ENCODE assay signal across 12 cellular contexts in the genomic region with DNA sequence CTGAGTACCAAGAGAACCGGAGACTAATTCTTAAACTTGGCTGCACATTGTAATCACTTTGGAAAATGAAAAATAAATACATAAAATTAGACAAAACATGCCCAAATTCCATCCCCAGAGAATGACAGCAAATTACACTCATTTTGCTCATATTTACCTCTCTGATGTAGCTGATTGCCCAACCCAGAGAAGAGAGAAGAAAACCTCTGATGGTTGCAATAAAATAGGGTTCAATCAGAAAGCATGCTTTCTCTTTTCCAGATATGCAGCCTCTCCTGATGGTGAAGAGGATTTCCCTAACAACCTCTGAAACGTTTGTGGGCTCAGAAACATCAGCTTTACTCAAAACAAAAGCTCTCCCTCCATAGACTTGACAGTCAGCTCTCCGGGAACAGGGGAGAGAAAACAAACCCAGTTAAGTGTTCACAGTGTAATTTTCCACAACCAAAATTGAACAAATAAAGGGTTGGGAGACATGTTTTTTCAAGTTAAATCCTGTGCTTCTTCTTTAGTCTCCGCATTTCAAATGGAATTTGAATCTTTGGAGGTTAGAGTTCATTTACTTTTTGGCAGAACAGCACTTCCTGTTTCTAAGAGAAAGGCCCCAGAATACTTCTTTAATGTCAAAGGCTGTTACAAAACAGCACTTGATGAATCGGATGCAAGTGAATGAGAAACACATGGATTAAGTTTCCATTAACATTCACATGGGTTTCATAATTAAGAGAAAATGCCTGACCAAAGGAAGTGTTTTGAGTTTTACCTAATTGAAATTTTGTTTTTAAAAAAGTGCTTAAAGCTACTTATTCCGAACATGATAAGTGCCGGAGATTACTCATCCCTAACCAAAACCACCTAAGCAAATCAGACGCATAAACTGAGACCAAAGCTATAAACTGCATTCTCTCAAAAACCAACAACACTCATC.
DNase-seq lines count a peak whose midpoint lies in the region; ATAC-seq and TF ChIP-seq lines count a peak whose summit lies in the region.
"Had no signal": no experiment of that assay in that cellular context is flagged by ENCODE, and none has a peak within 500 bp of the region (broad histone marks: within the 10 kb centered on the region; RNA-seq: fewer than 3 reads in every experiment).

No MANE protein-coding gene starts in this region.

- H3K4me1 ChIP-seq in heart left ventricle (peaks cover 0 to 12% (median 0%) of the 10 kb centered on the region in 12 donors), right cardiac atrium (ENCODE audit: control insufficient read depth, insufficient read depth, low read length) (no peaks in the 10 kb centered on the region), mucosa of rectum (ENCODE audit: control insufficient read depth in 2 of 2, insufficient read depth in 2 of 2, low read length in 2 of 2) (peaks cover 0 to 3% of the 10 kb centered on the region in 2 donors), vagina (peaks cover 12% of the 10 kb centered on the region)

- H3K9me3 ChIP-seq in heart left ventricle (no peaks in the 10 kb centered on the region), right cardiac atrium (ENCODE audit: control insufficient read depth, low read length) (no peaks in the 10 kb centered on the region), mucosa of rectum (ENCODE audit: control insufficient read depth in 2 of 2, low read length in 2 of 2) (no peaks in the 10 kb centered on the region), vagina (no peaks in the 10 kb centered on the region), T-helper 17 cell (ENCODE audit: control insufficient read depth, low read length, poor library complexity, severe bottlenecking) (no peaks in the 10 kb centered on the region)
- H3K9me3 ChIP-seq: mucosa of descending colon had no signal

- intact Hi-C loops in heart left ventricle (cut with DNase I), result no loop called here
- intact Hi-C loops in right cardiac atrium (cut with DNase I), result no loop called here
- intact Hi-C loops in vagina (cut with DNase I), result no loop called here

- no peaks in the 10 kb centered on the region for H3K27me3 Mint-ChIP-seq in T-helper 17 cell
- H3K27me3 Mint-ChIP-seq: activated T-helper 17 cell treated with anti-CD3 and anti-CD28 coated beads, Interleukin-2, amount 50 U/mL, for 72 hours had no signal

- no peaks in the 10 kb centered on the region for H3K36me3 Mint-ChIP-seq in T-helper 17 cell (ENCODE audit: low read depth)

- WGBS in heart left ventricle, 4 donors, result 52 to 66% (median 55%) methylated on average over 8 of the region's 8 CpGs
- 51% methylated on average over 8 of the region's 8 CpGs for WGBS in right cardiac atrium

- ATAC-seq in heart left ventricle (peak in 1 of 4 donors; percentile 47), right cardiac atrium (no peak), HG02938 (IDR thresholded peaks at IDR 0.05; ENCODE audit: unreplicated experiment) (no peak), T-helper 17 cell (no peak)
- ATAC-seq: activated T-helper 17 cell treated with anti-CD3 and anti-CD28 coated beads, Interleukin-2, amount 50 U/mL, for 72 hours; mucosa of descending colon had no signal

- no peaks in the 10 kb centered on the region for H3K4me1 Mint-ChIP-seq in T-helper 17 cell
- H3K4me1 Mint-ChIP-seq: activated T-helper 17 cell treated with anti-CD3 and anti-CD28 coated beads, Interleukin-2, amount 50 U/mL, for 72 hours had no signal

- no peak for TF ChIP-seq CTCF in heart left ventricle (IDR thresholded peaks at IDR 0.05)
- no peak for TF ChIP-seq CTCF in choroid plexus epithelial cell (conservative IDR thresholded peaks at IDR 0.05; ENCODE audit: low read depth, low read length)
- TF ChIP-seq CTCF in vagina (IDR thresholded peaks at IDR 0.05), result no peak

- H3K27me3 ChIP-seq in heart left ventricle (no peaks in the 10 kb centered on the region), right cardiac atrium (ENCODE audit: control insufficient read depth, insufficient read depth) (no peaks in the 10 kb centered on the region), mucosa of rectum (ENCODE audit: control insufficient read depth in 2 of 2, insufficient read depth in 2 of 2, low read length in 2 of 2) (no peaks in the 10 kb centered on the region), vagina (no peaks in the 10 kb centered on the region)

- H3K36me3 ChIP-seq in heart left ventricle (no peaks in the 10 kb centered on the region), mucosa of rectum (ENCODE audit: control insufficient read depth in 2 of 2, insufficient read depth in 2 of 2, low read length in 2 of 2) (no peaks in the 10 kb centered on the region), vagina (no peaks in the 10 kb centered on the region)

- H3K4me3 ChIP-seq in heart left ventricle (no peak overlapping the region), right cardiac atrium (ENCODE audit: low read length) (no peak overlapping the region), choroid plexus epithelial cell (ENCODE audit: low read depth, low read length) (no peak overlapping the region), mucosa of rectum (ENCODE audit: low read length in 2 of 2) (no peak overlapping the region), vagina (no peak overlapping the region)
- H3K4me3 ChIP-seq: mucosa of descending colon had no signal

- no peak overlapping the region for H3K4me3 Mint-ChIP-seq in T-helper 17 cell
- H3K4me3 Mint-ChIP-seq: activated T-helper 17 cell treated with anti-CD3 and anti-CD28 coated beads, Interleukin-2, amount 50 U/mL, for 72 hours had no signal

- H3K27ac Mint-ChIP-seq in T-helper 17 cell, result no peak overlapping the region
- H3K27ac Mint-ChIP-seq: activated T-helper 17 cell treated with anti-CD3 and anti-CD28 coated beads, Interleukin-2, amount 50 U/mL, for 72 hours had no signal

- H3K9ac ChIP-seq in mucosa of rectum (ENCODE audit: low read depth in 1 of 2, low read length in 2 of 2), result no peak overlapping the region

- TF ChIP-seq POLR2A in heart left ventricle (IDR thresholded peaks at IDR 0.05), result no peak
- no peak for TF ChIP-seq POLR2A in vagina (IDR thresholded peaks at IDR 0.05)

- H3K27ac ChIP-seq in heart left ventricle (peak overlapping the region in 9 of 12 donors; percentile 30 to 60 (median 38)), right cardiac atrium (ENCODE audit: low read length) (no peak overlapping the region), mucosa of rectum (ENCODE audit: low read depth in 2 of 2, low read length in 2 of 2) (peak overlapping the region; percentile 46 to 48), vagina (peak overlapping the region; percentile 49)

- no peak for DNase-seq in heart left ventricle
- no peak for DNase-seq in right cardiac atrium
- peak; percentile 83 for DNase-seq in choroid plexus epithelial cell (ENCODE audit: low read depth)
- DNase-seq in vagina (ENCODE audit: extremely low spot score in 2 of 2), result no peak
- DNase-seq in amygdala (lab: John Stamatoyannopoulos, UW), result no peak
- no peak for DNase-seq in T-helper 17 cell
- DNase-seq: ACHN, mucosa of descending colon, NCI-H345 had no signal
